Comparison of ENCODE assay signal across 12 cellular contexts in genomic region chr6:15364401-15365037, GRCh38.
DNase-seq lines count a peak whose midpoint lies in the region; ATAC-seq, FAIRE-seq and TF ChIP-seq lines count a peak whose summit lies in the region.
"Had no signal": no experiment of that assay in that cellular context is flagged by ENCODE, and none has a peak within 500 bp of the region (broad histone marks: within the 10 kb centered on the region; RNA-seq: fewer than 3 reads in every experiment).

No MANE protein-coding gene starts in this region.

- no peak overlapping the region for H2BK20ac ChIP-seq in H9 (ENCODE audit: low read depth, low read length, poor library complexity, severe bottlenecking)

- CTCF ChIA-PET in GM12878 (lab: Yijun Ruan, JAX), result no interaction called here

- intact Hi-C loops in GM12878 (cut with micrococcal nuclease; ENCODE audit: unreplicated experiment), result no loop called here

- H2AFZ ChIP-seq in H9 (ENCODE audit: low read length) (no peak overlapping the region), GM12878 (ENCODE audit: control insufficient read depth, low read depth, low read length) (no peak overlapping the region), neural cell (ENCODE audit: low read depth, low read length) (no peak overlapping the region)

- H3K4ac ChIP-seq in H9 (ENCODE audit: low read depth, low read length), result no peak overlapping the region

- no peaks in the 10 kb centered on the region; a peak in 1 of 7 replicates for H3K36me3 Mint-ChIP-seq in H9 (ENCODE audit: insufficient read depth in 1 of 3, low read depth in 3 of 3)
- peaks cover 48% of the 10 kb centered on the region for H3K36me3 Mint-ChIP-seq in activated T-helper 17 cell treated with anti-CD3 and anti-CD28 coated beads, Interleukin-2, amount 50 U/mL, for 72 hours (ENCODE audit: low read depth)
- H3K36me3 Mint-ChIP-seq: natural killer cell treated with Interleukin-12 subunit alpha and Interleukin-12 subunit beta and Interleukin-15 and Interleukin-18, amount 100 ng/mL, for 72 hours had no signal

- in situ Hi-C loops in GM12878 (cut with MboI), result no loop called here
- in situ Hi-C loops in brain microvascular endothelial cell (cut with HindIII; ENCODE audit: low pct_ligation_motif_present, low sequenced_read_pairs), result no loop called here

- TF ChIP-seq POLR2A in GM12878 (IDR thresholded peaks at IDR 0.05; ENCODE audit: low read depth, low read length), result no peak; the same call in 1 of the 2 replicates

- H3K18ac ChIP-seq in H9 (ENCODE audit: insufficient read length, low read depth, low read length), result no peak overlapping the region

- H3K27me3 Mint-ChIP-seq in H9 (ENCODE audit: low read depth), result no peaks in the 10 kb centered on the region; the same call in 1 of the 2 replicates
- no peaks in the 10 kb centered on the region for H3K27me3 Mint-ChIP-seq in activated T-helper 17 cell treated with anti-CD3 and anti-CD28 coated beads, Interleukin-2, amount 50 U/mL, for 72 hours
- H3K27me3 Mint-ChIP-seq: natural killer cell treated with Interleukin-12 subunit alpha and Interleukin-12 subunit beta and Interleukin-15 and Interleukin-18, amount 100 ng/mL, for 72 hours had no signal

- no peaks in the 10 kb centered on the region for H3K9me3 ChIP-seq in H9 (ENCODE audit: control insufficient read depth, low read depth, low read length)
- H3K9me3 ChIP-seq in GM12878 (replicated peaks; ENCODE audit: control insufficient read depth, insufficient read depth, low read length), result no peaks in the 10 kb centered on the region
- no peaks in the 10 kb centered on the region for H3K9me3 ChIP-seq in neural cell (ENCODE audit: low read length)

- H3K27me3 ChIP-seq in H9 (ENCODE audit: insufficient read depth, low read length) (no peaks in the 10 kb centered on the region), GM12878 (replicated peaks in 1 of 2; ENCODE audit: control insufficient read depth in 2 of 2, insufficient read depth in 2 of 2, low read length in 1 of 2) (no peaks in the 10 kb centered on the region), neural cell (ENCODE audit: insufficient read depth, low read depth, low read length) (no peaks in the 10 kb centered on the region), brain microvascular endothelial cell (replicated peaks) (no peaks in the 10 kb centered on the region)

- TF ChIP-seq EP300 in GM12878 (IDR thresholded peaks at IDR 0.05; ENCODE audit: borderline replicate concordance in 1 of 2, control insufficient read depth in 1 of 2, low read depth in 2 of 2, low read length in 2 of 2) (no peak), neural cell (conservative IDR thresholded peaks at IDR 0.05; ENCODE audit: poor library complexity, severe bottlenecking) (no peak)

- H4K20me1 ChIP-seq in H9 (ENCODE audit: control insufficient read depth, insufficient read depth, insufficient read length) (no peaks in the 10 kb centered on the region), GM12878 (ENCODE audit: control insufficient read depth, insufficient read depth) (no peaks in the 10 kb centered on the region), neural cell (ENCODE audit: insufficient read depth) (no peaks in the 10 kb centered on the region)

- no peak overlapping the region for H3T11ph ChIP-seq in H9 (ENCODE audit: low read length)

- peak overlapping the region in 1 of 3 experiments; percentile 45; a peak in 1 of 7 replicates for H3K27ac Mint-ChIP-seq in H9
- H3K27ac Mint-ChIP-seq in activated T-helper 17 cell treated with anti-CD3 and anti-CD28 coated beads, Interleukin-2, amount 50 U/mL, for 72 hours, result no peak overlapping the region

- H3K79me1 ChIP-seq in H9 (ENCODE audit: insufficient read depth, low read depth, low read length, poor library complexity, severe bottlenecking), result no peaks in the 10 kb centered on the region

- RAD21 ChIA-PET in GM12878 (lab: Charles Lee; ENCODE audit: unreplicated experiment), result no interaction called here

- H3F3A ChIP-seq in neural cell (ENCODE audit: insufficient read depth, low read length, poor library complexity, severe bottlenecking), result peaks cover 3% of the 10 kb centered on the region

- no peak overlapping the region for H4K5ac ChIP-seq in H9 (ENCODE audit: insufficient read length, low read depth, low read length)

- H3K9ac ChIP-seq in H9 (ENCODE audit: extremely low read depth, insufficient read length, low read length), result no peak overlapping the region
- peak overlapping the region; percentile 53 for H3K9ac ChIP-seq in GM12878 (ENCODE audit: control insufficient read depth, insufficient read depth, low read length)
- no peak overlapping the region for H3K9ac ChIP-seq in neural cell (ENCODE audit: low read length)
- H3K9ac ChIP-seq: KMS-11 had no signal

- H3K56ac ChIP-seq in H9 (ENCODE audit: insufficient read length, low read depth, low read length), result no peak overlapping the region

- no peak overlapping the region for H2BK5ac ChIP-seq in H9 (ENCODE audit: insufficient read length, low read length)

- no peak overlapping the region for H2AK5ac ChIP-seq in H9 (ENCODE audit: insufficient read length, low read length)

- no peak overlapping the region for H3K14ac ChIP-seq in H9 (ENCODE audit: insufficient read depth, low read length)

- no peak for ATAC-seq in GM12878
- no peak for ATAC-seq in activated CD4-positive, CD25-positive, alpha-beta regulatory T cell treated with anti-CD3 and anti-CD28 coated beads, Interleukin-2, amount 50 U/mL, for 24 hours
- no peak for ATAC-seq in activated T-helper 17 cell treated with anti-CD3 and anti-CD28 coated beads, Interleukin-2, amount 50 U/mL, for 72 hours (replicated peaks)

- H3K36me3 ChIP-seq in GM12878 (ENCODE audit: control insufficient read depth in 2 of 2, insufficient read depth in 2 of 2, low read length in 1 of 2) (peaks cover 0 to 3% of the 10 kb centered on the region in 2 experiments; a peak in 1 of 4 replicates), neural cell (ENCODE audit: insufficient read depth, low read length) (no peaks in the 10 kb centered on the region), brain microvascular endothelial cell (replicated peaks) (no peaks in the 10 kb centered on the region)

- H3K23ac ChIP-seq in H9 (ENCODE audit: insufficient read length, low read depth, low read length), result no peak overlapping the region

- DNase-seq in GF-D8 (lab: John Stamatoyannopoulos, UW) (peak; percentile 56), H9 (no peak), GM12878 (ENCODE audit: low read depth, low spot score) (no peak), brain microvascular endothelial cell (no peak)
- DNase-seq in activated CD4-positive, CD25-positive, alpha-beta regulatory T cell treated with anti-CD3 and anti-CD28 coated beads, Interleukin-2, amount 50 U/mL, for 72 hours, result no peak
- DNase-seq: activated gamma-delta T cell had no signal

- peaks cover 19 to 28% of the 10 kb centered on the region in 2 experiments for H3K4me1 Mint-ChIP-seq in H9
- H3K4me1 Mint-ChIP-seq in activated T-helper 17 cell treated with anti-CD3 and anti-CD28 coated beads, Interleukin-2, amount 50 U/mL, for 72 hours, result peaks cover 23% of the 10 kb centered on the region

- no peaks in the 10 kb centered on the region for H3K9me2 ChIP-seq in neural cell (ENCODE audit: insufficient read depth, low read length)

- TF ChIP-seq CTCF in H9 (conservative IDR thresholded peaks at IDR 0.05) (peak; percentile 21; the same call in 1 of the 3 replicates), GM12878 (IDR thresholded peaks at IDR 0.05 in 2 of 3, conservative IDR thresholded peaks at IDR 0.05 in 1 of 3; ENCODE audit: control insufficient read depth in 2 of 3, extremely low read depth in 1 of 3, insufficient read depth in 1 of 3, low read depth in 3 of 3, low read length in 3 of 3) (no peak), neural cell (IDR thresholded peaks at IDR 0.05; ENCODE audit: poor library complexity, severe bottlenecking) (no peak), brain microvascular endothelial cell (IDR thresholded peaks at IDR 0.05; ENCODE audit: low read depth, low read length, missing control alignments) (no peak)

- no CpG with 5 or more reads among the region's 6 CpGs for WGBS in H9 (ENCODE audit: extremely low coverage, insufficient read length, low lambda C conversion rate)
- 87% methylated on average over 6 of the region's 6 CpGs for WGBS in GM12878 (ENCODE audit: insufficient coverage, insufficient replicate concordance, low lambda C conversion rate, missing lambda C conversion rate)

- H3K9me3 Mint-ChIP-seq in H9, result no peaks in the 10 kb centered on the region
- no peaks in the 10 kb centered on the region for H3K9me3 Mint-ChIP-seq in activated T-helper 17 cell treated with anti-CD3 and anti-CD28 coated beads, Interleukin-2, amount 50 U/mL, for 72 hours
- H3K9me3 Mint-ChIP-seq: natural killer cell treated with Interleukin-12 subunit alpha and Interleukin-12 subunit beta and Interleukin-15 and Interleukin-18, amount 100 ng/mL, for 72 hours had no signal

- H3K23me2 ChIP-seq in H9 (ENCODE audit: insufficient read length, low read depth, low read length, poor library complexity, severe bottlenecking), result no peaks in the 10 kb centered on the region

- H3K27ac ChIP-seq in H9 (ENCODE audit: insufficient read length, low read depth, low read length), result no peak overlapping the region
- H3K27ac ChIP-seq in GM12878 (ENCODE audit: control insufficient read depth, insufficient read depth), result peak overlapping the region; percentile 87
- no peak overlapping the region for H3K27ac ChIP-seq in neural cell (ENCODE audit: low read length)
- H3K27ac ChIP-seq in brain microvascular endothelial cell, result no peak overlapping the region
- H3K27ac ChIP-seq: KMS-11 had no signal

- H3K4me2 ChIP-seq in H9 (ENCODE audit: insufficient read depth, insufficient read length, low read length) (no peak overlapping the region), GM12878 (ENCODE audit: control insufficient read depth, insufficient read depth) (peak overlapping the region; percentile 86), neural cell (ENCODE audit: low read length) (peak overlapping the region; percentile 56)
- H3K4me2 ChIP-seq: KMS-11 had no signal

- POLR2A ChIA-PET in GM12878 (lab: Charles Lee), result interaction anchor here (0.9 kb wide), 1 partner anchor 22 kb away, joined by 3 read pairs; no protein-coding TSS in a partner anchor

- H2BK15ac ChIP-seq in H9 (ENCODE audit: low read depth, low read length), result no peak overlapping the region

- SMC1A ChIA-PET in GM12878 (lab: Charles Lee; ENCODE audit: uncharacterized antibody, unreplicated experiment), result no interaction called here

- FAIRE-seq in GM12878 (lab: Jason Lieb, UNC), result no peak

- H3K4me1 ChIP-seq in H9 (ENCODE audit: insufficient read depth, low read length), result peaks cover 23% of the 10 kb centered on the region
- peaks cover 63% of the 10 kb centered on the region for H3K4me1 ChIP-seq in GM12878 (ENCODE audit: control insufficient read depth, insufficient read depth, low read length)

- peak overlapping the region; percentile 29; the same call in 1 of the 2 replicates for H3K4me3 ChIP-seq in GM12878
- H3K4me3 ChIP-seq in neural cell (ENCODE audit: low read length), result peak overlapping the region; percentile 54
- H3K4me3 ChIP-seq in brain microvascular endothelial cell (ENCODE audit: low read depth, low read length), result no peak overlapping the region
- H3K4me3 ChIP-seq: skin epidermis had no signal

- no peak overlapping the region for H2BK12ac ChIP-seq in H9 (ENCODE audit: insufficient read length, low read depth, low read length)

- H4K91ac ChIP-seq in H9 (ENCODE audit: insufficient read length, low read depth, low read length), result no peak overlapping the region

- no peak overlapping the region for H2BK120ac ChIP-seq in H9 (ENCODE audit: low read depth, low read length, poor library complexity, severe bottlenecking)

- BruUV-seq in GM12878 (replicated peaks; lab: Mats Ljungman, UMichigan), result no TSS peak

- H3K79me2 ChIP-seq in H9 (ENCODE audit: insufficient read depth, low read length) (peaks cover 96% of the 10 kb centered on the region), GM12878 (ENCODE audit: control insufficient read depth, insufficient read depth, low read length) (peaks cover 100% of the 10 kb centered on the region), neural cell (replicated peaks; ENCODE audit: insufficient read depth, low read length) (peaks cover 64% of the 10 kb centered on the region)

- H3K4me3 Mint-ChIP-seq in H9, result peak overlapping the region in 1 of 2 experiments; percentile 24; a peak in 1 of 5 replicates
- no peak overlapping the region for H3K4me3 Mint-ChIP-seq in activated T-helper 17 cell treated with anti-CD3 and anti-CD28 coated beads, Interleukin-2, amount 50 U/mL, for 72 hours

- TF ChIP-seq RAD21 in GM12878 (IDR thresholded peaks at IDR 0.05; ENCODE audit: insufficient read depth, low read depth, low read length) (no peak), neural cell (conservative IDR thresholded peaks at IDR 0.05) (no peak)

- no peak overlapping the region for H4K8ac ChIP-seq in H9 (replicated peaks; ENCODE audit: insufficient read length, low read depth, low read length)
